Comparison of ENCODE assay signal across 14 cellular contexts in genomic region chr2:6556755-6557154, GRCh38.
DNase-seq lines count a peak whose midpoint lies in the region; ATAC-seq and TF ChIP-seq lines count a peak whose summit lies in the region.
"Had no signal": no experiment of that assay in that cellular context is flagged by ENCODE, and none has a peak within 500 bp of the region (broad histone marks: within the 10 kb centered on the region; RNA-seq: fewer than 3 reads in every experiment).

No MANE protein-coding gene starts in this region.

- H3K4me1 ChIP-seq in adipocyte (ENCODE audit: control insufficient read depth, insufficient read depth, low read length): no peaks in the 10 kb centered on the region
- H3K4me1 ChIP-seq in hepatocyte (ENCODE audit: insufficient read depth): peaks cover 10% of the 10 kb centered on the region
- H3K4me1 ChIP-seq: breast epithelium had no signal

- no peak overlapping the region for H3K27ac Mint-ChIP-seq in activated naive CD4-positive, alpha-beta T cell treated with anti-CD3 and anti-CD28 coated beads, Interleukin-2, amount 50 U/mL, for 72 hours
- H3K27ac Mint-ChIP-seq: stimulated activated naive CD8-positive, alpha-beta T cell treated with anti-CD3 and anti-CD28 coated beads, Interleukin-15, Interleukin-2, amounts not matched to agents 100 ng/mL and 50 ng/mL, for 24 hours; T-helper 2 cell treated with Interferon-gamma antibody and Interleukin-4, amounts not matched to agents 5 μg/mL and 100 μg/mL, for 36 hours had no signal

- peak overlapping the region; percentile 26 for H3K4me2 ChIP-seq in hepatocyte

- WGBS in hepatocyte (ENCODE audit: low lambda C conversion rate, missing lambda C conversion rate): 66% methylated on average over 3 of the region's 3 CpGs

- DNase-seq in DMS153 (lab: John Stamatoyannopoulos, UW): peak; percentile 16
- DNase-seq in DMS153 treated with DMSO at 0.1 percent for 48 hours (lab: John Stamatoyannopoulos, UW; ENCODE audit: unreplicated experiment): no peak
- DNase-seq in adipocyte (ENCODE audit: low read depth): peak; percentile 61
- DNase-seq in hepatocyte (ENCODE audit: low spot score): peak; percentile 56
- peak; percentile 15 for DNase-seq in smooth muscle cell of the brain vasculature (ENCODE audit: low read depth, low spot score)
- no peak for DNase-seq in activated naive CD4-positive, alpha-beta T cell treated with anti-CD3 and anti-CD28 coated beads, Interleukin-2, amount 50 U/mL, for 72 hours (ENCODE audit: low spot score in 2 of 2)
- DNase-seq: NCI-H146; stimulated activated CD4-positive, alpha-beta T cell treated with anti-CD3 and anti-CD28 coated beads, Interleukin-2, amount 100 ng/mL, for 48 hours had no signal

- no peak overlapping the region for H3K9ac ChIP-seq in adipocyte (ENCODE audit: low read length)

- no peak overlapping the region for H2AFZ ChIP-seq in hepatocyte

- peak overlapping the region; percentile 65 for H3K27ac ChIP-seq in hepatocyte
- H3K27ac ChIP-seq: 22Rv1, breast epithelium had no signal

- no peak for ATAC-seq in HG03159 (IDR thresholded peaks at IDR 0.05; ENCODE audit: unreplicated experiment)
- no peak for ATAC-seq in activated naive CD4-positive, alpha-beta T cell treated with anti-CD3 and anti-CD28 coated beads, Interleukin-2, amount 50 U/mL, for 72 hours
- ATAC-seq in activated CD4-positive, CD25-positive, alpha-beta regulatory T cell treated with anti-CD3 and anti-CD28 coated beads, Interleukin-2, amount 50 U/mL, for 24 hours: no peak

- H3K36me3 Mint-ChIP-seq in activated naive CD4-positive, alpha-beta T cell treated with anti-CD3 and anti-CD28 coated beads, Interleukin-2, amount 50 U/mL, for 72 hours: no peaks in the 10 kb centered on the region

- H3K9me3 ChIP-seq in adipocyte (ENCODE audit: control insufficient read depth, low read length) (no peaks in the 10 kb centered on the region), hepatocyte (ENCODE audit: low read depth) (no peaks in the 10 kb centered on the region)
- H3K9me3 ChIP-seq: breast epithelium had no signal

- no peaks in the 10 kb centered on the region for H3K79me2 ChIP-seq in hepatocyte

- H3K9me3 Mint-ChIP-seq in activated naive CD4-positive, alpha-beta T cell treated with anti-CD3 and anti-CD28 coated beads, Interleukin-2, amount 50 U/mL, for 72 hours: no peaks in the 10 kb centered on the region
- H3K9me3 Mint-ChIP-seq: stimulated activated naive CD8-positive, alpha-beta T cell treated with anti-CD3 and anti-CD28 coated beads, Interleukin-15, Interleukin-2, amounts not matched to agents 100 ng/mL and 50 ng/mL, for 24 hours; T-helper 2 cell treated with Interferon-gamma antibody and Interleukin-4, amounts not matched to agents 5 μg/mL and 100 μg/mL, for 36 hours had no signal

- H4K20me1 ChIP-seq in hepatocyte (ENCODE audit: insufficient read depth, poor library complexity, severe bottlenecking): no peaks in the 10 kb centered on the region

- H3K36me3 ChIP-seq in adipocyte (ENCODE audit: control insufficient read depth, insufficient read depth, low read length, severe bottlenecking) (no peaks in the 10 kb centered on the region), hepatocyte (replicated peaks; ENCODE audit: insufficient read depth, low read depth) (no peaks in the 10 kb centered on the region)
- H3K36me3 ChIP-seq: breast epithelium had no signal

- no peak overlapping the region for H3K4me3 ChIP-seq in adipocyte (ENCODE audit: low read length)
- no peak overlapping the region for H3K4me3 ChIP-seq in hepatocyte
- H3K4me3 ChIP-seq: breast epithelium had no signal

- H3K27me3 ChIP-seq in adipocyte (replicated peaks; ENCODE audit: control insufficient read depth, insufficient read depth, low read length) (no peaks in the 10 kb centered on the region), hepatocyte (no peaks in the 10 kb centered on the region)
- H3K27me3 ChIP-seq: breast epithelium had no signal

- no peaks in the 10 kb centered on the region for H3K9me2 ChIP-seq in hepatocyte (replicated peaks; ENCODE audit: insufficient read depth)

- TF ChIP-seq CTCF in hepatocyte (IDR thresholded peaks at IDR 0.05; ENCODE audit: poor library complexity): no peak

Comparison
In these comparisons a context has a peak if more than half of its experiments do, and no peak if none do; other contexts are left out.
1. DNase-seq: peak in DMS153 (single experiment), adipocyte (single experiment), hepatocyte (single experiment) and smooth muscle cell of the brain vasculature (single experiment); none in DMS153 treated with DMSO at 0.1 percent for 48 hours (single experiment) and activated naive CD4-positive, alpha-beta T cell treated with anti-CD3 and anti-CD28 coated beads, Interleukin-2, amount 50 U/mL, for 72 hours (0 of 2).